In the genomic region with DNA sequence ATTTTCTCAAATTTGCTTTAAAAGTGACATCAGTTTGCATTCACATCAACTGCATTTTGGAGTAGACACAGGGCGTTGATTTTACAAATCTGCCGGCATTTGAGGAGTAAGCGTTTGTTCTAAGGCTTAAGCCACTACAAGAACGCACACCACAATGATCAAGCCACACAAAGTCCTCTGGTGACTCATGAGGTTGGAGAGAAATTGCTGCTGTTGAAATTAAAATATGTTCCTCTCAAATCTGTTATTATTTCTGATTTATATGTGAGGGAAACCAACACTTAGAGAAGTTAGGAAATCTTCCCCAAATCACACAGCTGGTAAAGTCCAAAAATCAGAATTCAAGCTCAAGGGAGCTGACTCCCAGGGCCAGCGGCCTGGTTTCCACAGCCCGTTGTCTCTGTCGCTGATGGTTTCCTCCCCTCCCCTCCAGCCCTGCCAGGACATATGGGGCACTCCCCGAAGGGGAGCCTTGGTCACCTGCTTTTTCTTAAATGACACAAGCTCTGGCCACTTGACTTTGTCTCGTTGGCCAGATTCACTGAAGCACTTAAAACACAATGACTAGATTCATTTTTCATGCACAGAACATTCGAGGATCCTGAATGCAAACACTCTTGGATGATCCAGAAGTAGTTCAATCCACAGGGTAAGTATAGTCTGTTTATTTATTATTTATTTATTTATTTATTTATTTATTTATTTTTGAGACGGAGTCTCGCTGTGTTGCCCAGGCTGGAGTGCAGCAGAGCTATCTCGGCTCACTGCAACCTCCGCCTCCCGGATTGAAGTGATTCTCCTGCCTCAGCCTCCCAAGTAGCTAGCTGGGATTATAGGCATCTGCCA, we compare ENCODE assay signal across 16 cellular contexts. TPM values are rescaled to one million over a fixed set of nuclear protein-coding genes. Genes with fewer than 3 reads are reported as not detected.
DNase-seq lines count a peak whose midpoint lies in the region; ATAC-seq and TF ChIP-seq lines count a peak whose summit lies in the region.
"Had no signal": no experiment of that assay in that cellular context is flagged by ENCODE, and none has a peak within 500 bp of the region (broad histone marks: within the 10 kb centered on the region; RNA-seq: fewer than 3 reads in every experiment).

No MANE protein-coding gene starts in this region.

- peak overlapping the region; percentile 82 for H3K27ac Mint-ChIP-seq in activated T-helper 17 cell treated with anti-CD3 and anti-CD28 coated beads, Interleukin-2, amount 50 U/mL, for 72 hours
- H3K27ac Mint-ChIP-seq: activated T-cell treated with anti-CD3 and anti-CD28 coated beads, Interleukin-2, amount 50 U/mL, for 72 hours; CD4-positive, alpha-beta T cell had no signal

- H3K36me3 ChIP-seq in ACC112 (ENCODE audit: insufficient read depth, low read length) (no peaks in the 10 kb centered on the region), DND-41 (ENCODE audit: insufficient read depth, low read length) (no peaks in the 10 kb centered on the region), mesenchymal stem cell (ENCODE audit: control insufficient read depth in 1 of 2, insufficient read depth in 2 of 2, low read depth in 1 of 2, low read length in 2 of 2) (no peaks in the 10 kb centered on the region)

- no peak overlapping the region for H4K91ac ChIP-seq in mesenchymal stem cell (ENCODE audit: low read length)

- 89% methylated on average over 13 of the region's 15 CpGs for WGBS in mesenchymal stem cell

- TF ChIP-seq CTCF in DND-41 (IDR thresholded peaks at IDR 0.05; ENCODE audit: borderline replicate concordance, extremely low read depth, low read length, poor library complexity, severe bottlenecking) (no peak), GM20000 (IDR thresholded peaks at IDR 0.05; ENCODE audit: extremely low read depth, missing control alignments) (no peak)

- ATAC-seq in DND-41 (ENCODE audit: insufficient read depth, low read depth) (no peak), HG02798 (IDR thresholded peaks at IDR 0.05; ENCODE audit: poor library complexity, unreplicated experiment) (no peak)
- ATAC-seq in activated T-helper 17 cell treated with anti-CD3 and anti-CD28 coated beads, Interleukin-2, amount 50 U/mL, for 72 hours (replicated peaks), result no peak
- ATAC-seq: activated T-cell treated with anti-CD3 and anti-CD28 coated beads, Interleukin-2, amount 50 U/mL, for 72 hours had no signal

- 0 out of 2 replicates have a peak overlapping the region, but pooled peaks have one; percentile 7 for H3K4me3 ChIP-seq in ACC112 (ENCODE audit: low read depth, low read length)
- no peak overlapping the region for H3K4me3 ChIP-seq in DND-41 (ENCODE audit: low read depth in 1 of 2, low read length in 2 of 2)
- H3K4me3 ChIP-seq in mesenchymal stem cell (ENCODE audit: insufficient read depth in 1 of 2, low read depth in 1 of 2, low read length in 2 of 2), result peak overlapping the region in 1 of 2 experiments; percentile 40

- H2AFZ ChIP-seq in ACC112 (ENCODE audit: low read length, unreplicated experiment) (peak overlapping the region; percentile 74), DND-41 (ENCODE audit: low read depth, low read length) (no peak overlapping the region), mesenchymal stem cell (ENCODE audit: low read depth, low read length) (no peak overlapping the region)

- H3K79me1 ChIP-seq in mesenchymal stem cell (replicated peaks; ENCODE audit: low read length, poor library complexity, severe bottlenecking), result no peaks in the 10 kb centered on the region

- H3K18ac ChIP-seq in mesenchymal stem cell (ENCODE audit: low read depth in 1 of 2, low read length in 2 of 2), result no peak overlapping the region

- H3K27me3 ChIP-seq in ACC112 (ENCODE audit: insufficient read depth, low read length), result no peaks in the 10 kb centered on the region
- H3K27me3 ChIP-seq in DND-41 (ENCODE audit: insufficient read depth, low read length, poor library complexity), result no peaks in the 10 kb centered on the region
- H3K27me3 ChIP-seq in mesenchymal stem cell (ENCODE audit: control insufficient read depth in 1 of 2, insufficient read depth in 1 of 2, low read length in 2 of 2), result no peaks in the 10 kb centered on the region

- H3K27ac ChIP-seq in ACC112 (ENCODE audit: low read depth, low read length) (peak overlapping the region; percentile 100), DND-41 (ENCODE audit: low read length) (peak overlapping the region; percentile 48), mesenchymal stem cell (ENCODE audit: low read length, poor library complexity, severe bottlenecking) (no peak overlapping the region)

- H3K4me1 ChIP-seq in ACC112 (ENCODE audit: control insufficient read depth, insufficient read depth, low read length, unreplicated experiment) (peaks cover 45% of the 10 kb centered on the region), DND-41 (ENCODE audit: insufficient read depth, low read length) (peaks cover 68% of the 10 kb centered on the region), mesenchymal stem cell (ENCODE audit: control insufficient read depth, insufficient read depth, low read depth, low read length) (peaks cover 16% of the 10 kb centered on the region)

- peak overlapping the region in 1 of 2 experiments; percentile 38 for H2BK12ac ChIP-seq in mesenchymal stem cell (ENCODE audit: low read length in 2 of 2)

- no peak overlapping the region for H2BK15ac ChIP-seq in mesenchymal stem cell (ENCODE audit: low read depth, poor library complexity, severe bottlenecking)

- peaks cover 28% of the 10 kb centered on the region for H3K4me1 Mint-ChIP-seq in activated T-helper 17 cell treated with anti-CD3 and anti-CD28 coated beads, Interleukin-2, amount 50 U/mL, for 72 hours

- H3K79me2 ChIP-seq in ACC112 (ENCODE audit: control insufficient read depth, insufficient read depth, low read length, unreplicated experiment) (no peaks in the 10 kb centered on the region), DND-41 (ENCODE audit: insufficient read depth, low read length) (peaks cover 3% of the 10 kb centered on the region; the same call in 1 of the 2 replicates)

- peak overlapping the region; percentile 61 for H2AK5ac ChIP-seq in mesenchymal stem cell (ENCODE audit: low read length, severe bottlenecking)

- peaks cover 11% of the 10 kb centered on the region for H3K36me3 Mint-ChIP-seq in activated T-helper 17 cell treated with anti-CD3 and anti-CD28 coated beads, Interleukin-2, amount 50 U/mL, for 72 hours (ENCODE audit: low read depth)

- no peaks in the 10 kb centered on the region for H3K9me3 ChIP-seq in DND-41 (ENCODE audit: insufficient read depth, low read length, severe bottlenecking)
- no peaks in the 10 kb centered on the region for H3K9me3 ChIP-seq in mesenchymal stem cell (ENCODE audit: control insufficient read depth, low read length)

- peak overlapping the region; percentile 11 for H2BK120ac ChIP-seq in mesenchymal stem cell (ENCODE audit: low read depth, low read length)

- no peak overlapping the region for H3K4ac ChIP-seq in mesenchymal stem cell (ENCODE audit: low read depth in 1 of 2, low read length in 2 of 2)

- H4K20me1 ChIP-seq in DND-41 (ENCODE audit: insufficient read depth, low read length), result no peaks in the 10 kb centered on the region

- DNase-seq in DND-41 (no peak), mesenchymal stem cell (no peak), GM20000 (ENCODE audit: low spot score) (no peak), SIG-M5 treated with dmso at 0.1 percent for 504 hours (lab: John Stamatoyannopoulos, UW; ENCODE audit: unreplicated experiment) (no peak)
- no peak for DNase-seq in activated effector memory CD4-positive, alpha-beta T cell treated with anti-CD3 and anti-CD28 coated beads, Interleukin-2, amount 50 U/mL, for 16 hours
- DNase-seq: activated CD4-positive, alpha-beta T cell treated with anti-CD3 and anti-CD28 coated beads for 1 hour; activated T-cell treated with anti-CD3 and anti-CD28 coated beads, Interleukin-2, amount 50 U/mL, for 72 hours; CD4-positive, alpha-beta T cell; erythroblast; midbrain; NCI-H82; stimulated activated CD4-positive, alpha-beta T cell treated with anti-CD3 and anti-CD28 coated beads, Interleukin-4, amount 100 ng/mL, for 1 hour; stimulated activated naive CD4-positive, alpha-beta T cell treated with Interleukin-2 at 50 U/mL for 16 hours had no signal

- H3K4me2 ChIP-seq in DND-41 (ENCODE audit: insufficient read depth, low read length), result no peak overlapping the region
- no peak overlapping the region for H3K4me2 ChIP-seq in mesenchymal stem cell (ENCODE audit: low read length, poor library complexity, severe bottlenecking)

- H3K23ac ChIP-seq in mesenchymal stem cell (ENCODE audit: low read length in 2 of 2), result peak overlapping the region in 1 of 2 experiments; percentile 53

- H3K9ac ChIP-seq in DND-41 (ENCODE audit: low read depth, low read length) (no peak overlapping the region), mesenchymal stem cell (ENCODE audit: low read length) (peak overlapping the region; percentile 80)

- H3K4me3 Mint-ChIP-seq in activated T-helper 17 cell treated with anti-CD3 and anti-CD28 coated beads, Interleukin-2, amount 50 U/mL, for 72 hours, result peak overlapping the region; percentile 51
- H3K4me3 Mint-ChIP-seq: CD4-positive, alpha-beta T cell had no signal

- H3K9me3 Mint-ChIP-seq in activated T-helper 17 cell treated with anti-CD3 and anti-CD28 coated beads, Interleukin-2, amount 50 U/mL, for 72 hours, result no peaks in the 10 kb centered on the region
- H3K9me3 Mint-ChIP-seq: activated T-cell treated with anti-CD3 and anti-CD28 coated beads, Interleukin-2, amount 50 U/mL, for 72 hours; CD4-positive, alpha-beta T cell had no signal

- no peak overlapping the region for H3K14ac ChIP-seq in mesenchymal stem cell (ENCODE audit: low read length in 2 of 2)

- H3K27me3 Mint-ChIP-seq in activated T-helper 17 cell treated with anti-CD3 and anti-CD28 coated beads, Interleukin-2, amount 50 U/mL, for 72 hours, result no peaks in the 10 kb centered on the region
- H3K27me3 Mint-ChIP-seq: CD4-positive, alpha-beta T cell had no signal

- H2BK5ac ChIP-seq in mesenchymal stem cell (ENCODE audit: low read depth, low read length, poor library complexity, severe bottlenecking), result no peak overlapping the region

- H4K8ac ChIP-seq in mesenchymal stem cell (ENCODE audit: low read length), result peak overlapping the region; percentile 27

RNA-seq across cellular contexts. Expression of gene KLF6, which starts 29.2 kb away (rescaled TPM):
- 100 to 1,000 TPM; 163 to 201 TPM for total RNA-seq in activated T-helper 17 cell treated with anti-CD3 and anti-CD28 coated beads, Interleukin-2, amount 50 U/mL, for 72 hours
- 195 TPM for polyA plus RNA-seq in mesenchymal stem cell (2013, experiment 1 of 2)
- 183 TPM for polyA plus RNA-seq in mesenchymal stem cell (2013, experiment 2 of 2)
